8 cellular contexts compared by ENCODE assay signal in the genomic region with DNA sequence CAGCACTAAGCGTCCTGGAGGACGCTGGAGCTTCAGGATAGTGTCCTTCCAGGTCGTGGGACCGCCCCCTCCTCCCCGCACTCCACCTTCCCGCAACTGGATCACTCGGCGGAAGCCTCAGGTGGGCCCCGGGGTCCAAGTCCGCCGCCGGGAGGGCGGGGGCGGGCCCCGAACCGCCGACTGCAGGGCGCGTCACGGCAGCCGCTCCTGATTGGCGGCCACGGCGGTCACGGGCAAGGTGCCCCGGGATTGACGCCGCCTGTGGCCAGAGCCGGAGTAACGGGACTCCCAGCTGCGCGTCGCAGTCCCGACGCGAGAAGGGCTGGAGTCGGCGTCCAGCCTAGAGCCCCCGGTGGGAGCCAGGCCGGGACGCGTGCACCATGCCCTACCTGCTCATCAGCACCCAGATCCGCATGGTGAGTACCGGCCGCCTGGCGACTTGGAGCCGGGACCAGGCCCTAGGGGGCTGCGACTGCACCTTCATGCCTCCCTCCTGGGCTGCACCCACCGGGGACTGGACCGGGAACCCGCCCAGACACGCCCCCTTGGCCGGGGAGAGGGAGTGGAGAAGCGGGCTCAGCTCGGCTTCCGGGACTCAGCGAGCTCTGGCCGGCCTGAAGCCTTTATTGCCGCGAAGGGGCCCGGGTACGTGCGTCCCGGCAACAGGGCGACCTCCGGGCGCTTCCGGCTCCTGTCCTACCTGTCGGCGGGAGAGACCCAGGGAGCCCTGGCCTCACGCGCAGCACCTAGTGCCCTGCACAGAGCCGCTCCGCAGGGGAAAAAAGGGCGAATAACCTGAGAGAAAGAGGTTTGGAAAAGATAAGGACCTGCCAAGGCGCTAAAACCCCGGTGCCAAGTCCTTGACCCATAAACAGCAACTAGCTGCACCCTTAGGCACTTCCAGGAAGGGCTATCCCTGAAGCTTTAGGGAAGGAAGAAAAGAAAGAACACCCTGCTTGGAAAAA. TPM values are rescaled to one million over a fixed set of nuclear protein-coding genes. Genes with fewer than 3 reads are reported as not detected.
DNase-seq lines count a peak whose midpoint lies in the region; ATAC-seq, FAIRE-seq and TF ChIP-seq lines count a peak whose summit lies in the region.

A gene (plus strand): TSS at position 268 of the 965 bp plus-strand sequence. CDS start 113 bp downstream, at position 381.

- H3K4me1 ChIP-seq in HepG2 (ENCODE audit: insufficient read depth, low read length), result peaks cover 54% of the 10 kb centered on the region

- peak; percentile 49 for ATAC-seq in GM21381 (IDR thresholded peaks at IDR 0.05; ENCODE audit: unreplicated experiment)
- peak; percentile 83 for ATAC-seq in HepG2
- no peak for ATAC-seq in HG03097 (IDR thresholded peaks at IDR 0.05; ENCODE audit: low FRiP score, unreplicated experiment)

- H3K36me3 ChIP-seq in HepG2 (replicated peaks in 1 of 2; ENCODE audit: control insufficient read depth in 1 of 2, insufficient read depth in 2 of 2, low read length in 2 of 2), result peaks cover 3 to 16% of the 10 kb centered on the region in 2 experiments; a peak in 4 of 5 replicates

- intact Hi-C loops in HepG2 (cut with micrococcal nuclease; ENCODE audit: unreplicated experiment), result loop anchor here (5.0 kb wide), 1 partner anchor 197 kb away; a partner anchor contains a TSS

- H3K27ac ChIP-seq in coronary artery (peak within 1 kb of the TSS; percentile 51 to 85), HepG2 (ENCODE audit: extremely low read length, insufficient read depth, low read length) (peak within 1 kb of the TSS; percentile 100)

- H3K4me3 ChIP-seq in LNCaP clone FGC (ENCODE audit: low read depth, low read length) (peak within 1 kb of the TSS; percentile 67), coronary artery (peak within 1 kb of the TSS; percentile 73), HepG2 (replicated peaks in 1 of 3; ENCODE audit: insufficient read depth in 1 of 3, low read depth in 2 of 3, low read length in 3 of 3) (peak within 1 kb of the TSS; percentile 74 to 81 (median 75))

- H3K79me2 ChIP-seq in HepG2 (ENCODE audit: insufficient read depth, low read length), result peaks cover 11% of the 10 kb centered on the region

- H3K9me3 ChIP-seq in HepG2 (ENCODE audit: low read length), result no peaks in the 10 kb centered on the region

- peak; percentile 67 for TF ChIP-seq RAD21 in HepG2 (CRISPR knock-in tag; IDR thresholded peaks at IDR 0.05)

- TF ChIP-seq EP300 in HepG2 (IDR thresholded peaks at IDR 0.05; ENCODE audit: low read depth in 2 of 2, low read length in 2 of 2), result no peak; a peak in 1 of 4 replicates
- TF ChIP-seq EP300 in HepG2 (CRISPR knock-in tag; IDR thresholded peaks at IDR 0.05; ENCODE audit: borderline replicate concordance), result no peak

- no peaks in the 10 kb centered on the region for H4K20me1 ChIP-seq in HepG2 (ENCODE audit: insufficient read depth, low read length)

- peak; percentile 66 for DNase-seq in DMS114 treated with DMSO at 0.1 percent for 48 hours (lab: John Stamatoyannopoulos, UW; ENCODE audit: unreplicated experiment)
- peak; percentile 34 for DNase-seq in LNCaP clone FGC (ENCODE audit: low read depth)
- peak; percentile 70 for DNase-seq in activated CD4-positive, CD25-positive, alpha-beta regulatory T cell treated with anti-CD3 and anti-CD28 coated beads, Interleukin-2, amount 50 U/mL, for 72 hours
- DNase-seq in coronary artery (ENCODE audit: low spot score), result peak; percentile 91
- peak; percentile 83 for DNase-seq in HepG2 (ENCODE audit: low spot score)
- peak; percentile 56 to 65 for DNase-seq in stimulated activated CD4-positive, alpha-beta T cell treated with anti-CD3 and anti-CD28 coated beads, Interleukin-4, amount 100 ng/mL, for 48 hours (ENCODE audit: low read depth in 2 of 2)

- FAIRE-seq in HepG2 (lab: Jason Lieb, UNC), result no peak

- H3K9ac ChIP-seq in HepG2 (ENCODE audit: insufficient read depth, low read depth, low read length), result peak within 1 kb of the TSS; percentile 89

- TF ChIP-seq CTCF in LNCaP clone FGC (IDR thresholded peaks at IDR 0.05; ENCODE audit: control insufficient read depth, extremely low read depth, insufficient read depth) (peak; percentile 61), coronary artery (IDR thresholded peaks at IDR 0.05) (peak; percentile 10), HepG2 (CRISPR knock-in tag; IDR thresholded peaks at IDR 0.05) (peak; percentile 70)

- H3K27me3 ChIP-seq in HepG2 (ENCODE audit: control insufficient read depth in 1 of 2, insufficient read depth in 2 of 2, low read length in 2 of 2), result no peaks in the 10 kb centered on the region

- TSS peak; percentile 59 for BruUV-seq in HepG2 (replicated peaks; lab: Mats Ljungman, UMichigan)

- POLR2A ChIA-PET in HepG2 (lab: Yijun Ruan, JAX), result interaction anchor here (0.7 to 2.1 kb wide), 14 partner anchors 8 to 130 kb away, joined by 3 to 16 read pairs (median 4); a partner anchor contains a TSS

- WGBS in HepG2 (ENCODE audit: low lambda C conversion rate), result 1% methylated on average over 24 of the region's 77 CpGs

- CTCF ChIA-PET in HepG2 (lab: Yijun Ruan, JAX; ENCODE audit: low intra/inter-chr PET ratio, low total read pairs), result interaction anchor here (1.7 kb wide), 1 partner anchor 19 kb away, joined by 4 read pairs; no protein-coding TSS in a partner anchor

- in situ Hi-C loops in HepG2 (cut with HindIII; ENCODE audit: extremely low pct_ligation_motif_present, low pct_unique_long_range_greater_than_20kb), result no loop called here

- no peak within 1 kb of the TSS for H2AFZ ChIP-seq in HepG2 (ENCODE audit: low read length)

- peak; percentile 88 to 96 for TF ChIP-seq POLR2A in HepG2 (IDR thresholded peaks at IDR 0.05; ENCODE audit: insufficient read depth in 1 of 2, low read depth in 2 of 2, low read length in 2 of 2)

- peak within 1 kb of the TSS; percentile 83 for H3K4me2 ChIP-seq in HepG2 (ENCODE audit: low read depth, low read length)

TF ChIP-seq in HepG2, 621 proteins besides CTCF, POLR2A, EP300 and RAD21 (continues in another document):
- TF ChIP-seq, protein P1, sequence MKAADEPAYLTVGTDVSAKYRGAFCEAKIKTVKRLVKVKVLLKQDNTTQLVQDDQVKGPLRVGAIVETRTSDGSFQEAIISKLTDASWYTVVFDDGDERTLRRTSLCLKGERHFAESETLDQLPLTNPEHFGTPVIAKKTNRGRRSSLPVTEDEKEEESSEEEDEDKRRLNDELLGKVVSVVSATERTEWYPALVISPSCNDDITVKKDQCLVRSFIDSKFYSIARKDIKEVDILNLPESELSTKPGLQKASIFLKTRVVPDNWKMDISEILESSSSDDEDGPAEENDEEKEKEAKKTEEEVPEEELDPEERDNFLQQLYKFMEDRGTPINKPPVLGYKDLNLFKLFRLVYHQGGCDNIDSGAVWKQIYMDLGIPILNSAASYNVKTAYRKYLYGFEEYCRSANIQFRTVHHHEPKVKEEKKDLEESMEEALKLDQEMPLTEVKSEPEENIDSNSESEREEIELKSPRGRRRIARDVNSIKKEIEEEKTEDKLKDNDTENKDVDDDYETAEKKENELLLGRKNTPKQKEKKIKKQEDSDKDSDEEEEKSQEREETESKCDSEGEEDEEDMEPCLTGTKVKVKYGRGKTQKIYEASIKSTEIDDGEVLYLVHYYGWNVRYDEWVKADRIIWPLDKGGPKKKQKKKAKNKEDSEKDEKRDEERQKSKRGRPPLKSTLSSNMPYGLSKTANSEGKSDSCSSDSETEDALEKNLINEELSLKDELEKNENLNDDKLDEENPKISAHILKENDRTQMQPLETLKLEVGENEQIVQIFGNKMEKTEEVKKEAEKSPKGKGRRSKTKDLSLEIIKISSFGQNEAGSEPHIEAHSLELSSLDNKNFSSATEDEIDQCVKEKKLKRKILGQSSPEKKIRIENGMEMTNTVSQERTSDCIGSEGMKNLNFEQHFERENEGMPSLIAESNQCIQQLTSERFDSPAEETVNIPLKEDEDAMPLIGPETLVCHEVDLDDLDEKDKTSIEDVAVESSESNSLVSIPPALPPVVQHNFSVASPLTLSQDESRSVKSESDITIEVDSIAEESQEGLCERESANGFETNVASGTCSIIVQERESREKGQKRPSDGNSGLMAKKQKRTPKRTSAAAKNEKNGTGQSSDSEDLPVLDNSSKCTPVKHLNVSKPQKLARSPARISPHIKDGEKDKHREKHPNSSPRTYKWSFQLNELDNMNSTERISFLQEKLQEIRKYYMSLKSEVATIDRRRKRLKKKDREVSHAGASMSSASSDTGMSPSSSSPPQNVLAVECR (CRISPR knock-in tag; IDR thresholded peaks at IDR 0.05; ENCODE audit: borderline replicate concordance), result peak; percentile 96
- TF ChIP-seq ZMYM4 (CRISPR knock-in tag; IDR thresholded peaks at IDR 0.05), result peak; percentile 82

RNA-seq across cellular contexts. Expression of the gene that starts here (rescaled TPM):
- total RNA-seq in HepG2 (2016; rRNA removed; fragmentation: Illumina TruSeq; extraction: Trizol), result 92.4 and 93.1 TPM in 2 replicates
- total RNA-seq in HepG2 (2016; cell fraction: cytosol; rRNA removed; fragmentation: Illumina TruSeq; extraction: Trizol; ENCODE audit: low read depth), result 106 and 198 TPM in 2 replicates
- total RNA-seq in HepG2 (2016; cell fraction: insoluble cytoplasmic fraction; rRNA removed; fragmentation: Illumina TruSeq; extraction: Trizol), result 92.8 and 98.5 TPM in 2 replicates
- 116 and 181 TPM in 2 replicates for total RNA-seq in HepG2 (2016; cell fraction: membrane; rRNA removed; fragmentation: Illumina TruSeq; extraction: Trizol)
- total RNA-seq in HepG2 (2016; cell fraction: nucleus; rRNA removed; fragmentation: Illumina TruSeq; extraction: Trizol), result 33.3 and 38.5 TPM in 2 replicates
- 51.5 and 55.8 TPM in 2 replicates for polyA plus RNA-seq in HepG2 (2011; rRNA removed)
- polyA plus RNA-seq in HepG2 (2011; cell fraction: cytosol; rRNA removed), result 71.1 and 107 TPM in 2 replicates
- 36.7 and 39.2 TPM in 2 replicates for polyA plus RNA-seq in HepG2 (2011; cell fraction: nucleus; rRNA removed)
- polyA plus RNA-seq in HepG2 (2012), result 23.3 and 24.8 TPM in 2 replicates
- polyA plus RNA-seq in HepG2 (2016; cell fraction: cytosol; fragmentation: Illumina TruSeq; extraction: Trizol; ENCODE audit: low read depth), result 113 and 197 TPM in 2 replicates
- 83.4 and 86.6 TPM in 2 replicates for polyA plus RNA-seq in HepG2 (2016; cell fraction: insoluble cytoplasmic fraction; fragmentation: Illumina TruSeq; extraction: Trizol; ENCODE audit: low read depth)
- polyA plus RNA-seq in HepG2 (2016; cell fraction: membrane; fragmentation: Illumina TruSeq; extraction: Trizol; ENCODE audit: low read depth), result 98.6 and 148 TPM in 2 replicates
- polyA plus RNA-seq in HepG2 (2016; cell fraction: nucleus; fragmentation: Illumina TruSeq; extraction: Trizol; ENCODE audit: insufficient read depth, low read depth), result 46.0 and 55.2 TPM in 2 replicates
- polyA minus RNA-seq in HepG2 (2011; rRNA and poly(A)+ RNA removed; ENCODE audit: low replicate concordance), result 37.3 and 70.3 TPM in 2 replicates
- polyA minus RNA-seq in HepG2 (2011; cell fraction: cytosol; rRNA and poly(A)+ RNA removed), result 16.0 and 18.6 TPM in 2 replicates
- 13.9 and 15.3 TPM in 2 replicates for polyA minus RNA-seq in HepG2 (2011; cell fraction: nucleus; rRNA and poly(A)+ RNA removed)

Comparison
In these comparisons a context has a peak if more than half of its experiments do, and no peak if none do; other contexts are left out.
1. DNase-seq: peak in every context shown above with its lines; median percentile 91 in coronary artery; 83 in HepG2; 70 in activated CD4-positive, CD25-positive, alpha-beta regulatory T cell treated with anti-CD3 and anti-CD28 coated beads, Interleukin-2, amount 50 U/mL, for 72 hours; 66 in DMS114 treated with DMSO at 0.1 percent for 48 hours; 60 in stimulated activated CD4-positive, alpha-beta T cell treated with anti-CD3 and anti-CD28 coated beads, Interleukin-4, amount 100 ng/mL, for 48 hours; 34 in LNCaP clone FGC.
2. CTCF ChIP-seq: peak in every context shown above with its lines; median percentile 70 in HepG2; 61 in LNCaP clone FGC; 10 in coronary artery.